8 cellular contexts compared by ENCODE assay signal in genomic region chr2:61670591-61671503, GRCh38.
DNase-seq lines count a peak whose midpoint lies in the region; ATAC-seq, FAIRE-seq and TF ChIP-seq lines count a peak whose summit lies in the region.

No MANE protein-coding gene starts in this region.

- H3K4me3 Mint-ChIP-seq in Calu3 (ENCODE audit: low read depth, unreplicated experiment) = peak overlapping the region; percentile 57
- H3K4me3 Mint-ChIP-seq in stimulated activated memory B cell treated with anti-CD40 and anti-IgM and Interleukin-4, amounts not matched to agents 10 μg/mL and 1 μg/mL and 100 μg/mL, for 72 hours = peak overlapping the region; percentile 77

- TF ChIP-seq CTCF in Calu3 (IDR thresholded peaks at IDR 0.05; ENCODE audit: unreplicated experiment) = no peak
- no peak for TF ChIP-seq CTCF in GM12878 (IDR thresholded peaks at IDR 0.05 in 2 of 3, conservative IDR thresholded peaks at IDR 0.05 in 1 of 3; ENCODE audit: control insufficient read depth in 2 of 3, extremely low read depth in 1 of 3, insufficient read depth in 1 of 3, low read depth in 3 of 3, low read length in 3 of 3)
- no peak for TF ChIP-seq CTCF in kidney (IDR thresholded peaks at IDR 0.05; ENCODE audit: borderline replicate concordance, extremely low read depth, insufficient read depth)

- H3K4me1 ChIP-seq in GM12878 (ENCODE audit: control insufficient read depth, insufficient read depth, low read length) (peaks cover 16% of the 10 kb centered on the region; the same call in 1 of the 2 replicates), kidney (ENCODE audit: control insufficient read depth in 1 of 2, insufficient read depth in 1 of 2, low read depth in 1 of 2, low read length in 2 of 2) (peaks cover 6 to 22% of the 10 kb centered on the region in 2 donors)

- H2AFZ ChIP-seq in GM12878 (ENCODE audit: control insufficient read depth, low read depth, low read length) = peak overlapping the region; percentile 94

- H3K9ac ChIP-seq in GM12878 (ENCODE audit: control insufficient read depth, insufficient read depth, low read length) = peak overlapping the region; percentile 48; the same call in 1 of the 2 replicates
- H3K9ac ChIP-seq in kidney (ENCODE audit: low read length in 2 of 2) = peak overlapping the region; percentile 39 to 68

- H3K4me3 ChIP-seq in GM12878 (peak overlapping the region; percentile 56), kidney (ENCODE audit: low read length in 2 of 2) (peak overlapping the region; percentile 54 to 57)

- no peak for DNase-seq in Calu3
- DNase-seq in LoVo (ENCODE audit: low spot score) = peak; percentile 73
- peak; percentile 46 for DNase-seq in GM12878 (ENCODE audit: low read depth, low spot score)
- no peak for DNase-seq in kidney
- no peak for DNase-seq in NCI-H187 (lab: John Stamatoyannopoulos, UW)
- no peak for DNase-seq in NCI-H1694 treated with DMSO at 0.1 percent for 48 hours (lab: John Stamatoyannopoulos, UW)

- peaks cover 7% of the 10 kb centered on the region for H3K36me3 Mint-ChIP-seq in Calu3 (ENCODE audit: insufficient read depth, unreplicated experiment)
- peaks cover 17% of the 10 kb centered on the region for H3K36me3 Mint-ChIP-seq in stimulated activated memory B cell treated with anti-CD40 and anti-IgM and Interleukin-4, amounts not matched to agents 10 μg/mL and 1 μg/mL and 100 μg/mL, for 72 hours

- H3K79me2 ChIP-seq in GM12878 (ENCODE audit: control insufficient read depth, insufficient read depth, low read length) = no peaks in the 10 kb centered on the region

- 19% methylated on average over 3 of the region's 3 CpGs for WGBS in GM12878 (ENCODE audit: insufficient coverage, insufficient replicate concordance, low lambda C conversion rate, missing lambda C conversion rate)

- in situ Hi-C loops in GM12878 (cut with MboI) = no loop called here

- H3K9me3 ChIP-seq in GM12878 (replicated peaks; ENCODE audit: control insufficient read depth, insufficient read depth, low read length) (peaks cover 7% of the 10 kb centered on the region; the same call in 2 of the 3 replicates), kidney (ENCODE audit: control insufficient read depth in 1 of 2, low read length in 2 of 2) (peaks cover 0 to 4% of the 10 kb centered on the region in 2 donors)

- H3K27ac ChIP-seq in GM12878 (ENCODE audit: control insufficient read depth, insufficient read depth) = peak overlapping the region; percentile 82
- H3K27ac ChIP-seq in kidney (ENCODE audit: low read depth in 2 of 2, low read length in 2 of 2) = peak overlapping the region; percentile 90 to 96

- H3K27me3 ChIP-seq in GM12878 (replicated peaks in 1 of 2; ENCODE audit: control insufficient read depth in 2 of 2, insufficient read depth in 2 of 2, low read length in 1 of 2) = no peaks in the 10 kb centered on the region

- H3K4me1 Mint-ChIP-seq in Calu3 (ENCODE audit: low read depth, unreplicated experiment) = peaks cover 45% of the 10 kb centered on the region
- peaks cover 20% of the 10 kb centered on the region for H3K4me1 Mint-ChIP-seq in stimulated activated memory B cell treated with anti-CD40 and anti-IgM and Interleukin-4, amounts not matched to agents 10 μg/mL and 1 μg/mL and 100 μg/mL, for 72 hours

- H3K27me3 Mint-ChIP-seq in Calu3 (ENCODE audit: unreplicated experiment) = no peaks in the 10 kb centered on the region
- no peaks in the 10 kb centered on the region for H3K27me3 Mint-ChIP-seq in stimulated activated memory B cell treated with anti-CD40 and anti-IgM and Interleukin-4, amounts not matched to agents 10 μg/mL and 1 μg/mL and 100 μg/mL, for 72 hours

- peak; percentile 96 for FAIRE-seq in GM12878 (lab: Jason Lieb, UNC)
- no peak for FAIRE-seq in kidney (lab: Jason Lieb, UNC)

- ATAC-seq in GM21367 (IDR thresholded peaks at IDR 0.05; ENCODE audit: unreplicated experiment) = peak; percentile 73
- ATAC-seq in GM12878 = peak; percentile 89
- ATAC-seq in stimulated activated memory B cell treated with anti-CD40 and anti-IgM and Interleukin-4, amounts not matched to agents 10 μg/mL and 1 μg/mL and 100 μg/mL, for 72 hours = peak; percentile 62

- no peak for TF ChIP-seq EP300 in GM12878 (IDR thresholded peaks at IDR 0.05; ENCODE audit: borderline replicate concordance in 1 of 2, control insufficient read depth in 1 of 2, low read depth in 2 of 2, low read length in 2 of 2)

- H3K36me3 ChIP-seq in GM12878 (ENCODE audit: control insufficient read depth in 2 of 2, insufficient read depth in 2 of 2, low read length in 1 of 2) = no peaks in the 10 kb centered on the region
- no peaks in the 10 kb centered on the region for H3K36me3 ChIP-seq in kidney (ENCODE audit: control insufficient read depth in 1 of 2, insufficient read depth in 2 of 2, low read length in 2 of 2)

- BruUV-seq in Calu3 (replicated peaks; lab: Mats Ljungman, UMichigan) (TSS peak; percentile 94), GM12878 (replicated peaks; lab: Mats Ljungman, UMichigan) (no TSS peak)

- CTCF ChIA-PET in Calu3 (lab: Charles Lee) (interaction anchor here (0.6 to 3.2 kb wide), 4 partner anchors 11 to 374 kb away, joined by 3 to 15 read pairs (median 4); no protein-coding TSS in a partner anchor), GM12878 (lab: Yijun Ruan, JAX) (interaction anchor here (0.6 to 3.9 kb wide), 11 partner anchors 12 to 472 kb away, joined by 3 to 46 read pairs (median 3); partner anchors contain the start of gene FAM161A)

- no peak for TF ChIP-seq POLR2A in GM12878 (IDR thresholded peaks at IDR 0.05; ENCODE audit: low read depth, low read length)

- POLR2A ChIA-PET in GM12878 (lab: Charles Lee) = interaction anchor here (0.5 to 1.6 kb wide), 7 partner anchors 10 to 971 kb away, joined by 3 to 5 read pairs (median 3); no protein-coding TSS in a partner anchor

- TF ChIP-seq RAD21 in GM12878 (IDR thresholded peaks at IDR 0.05; ENCODE audit: insufficient read depth, low read depth, low read length) = no peak

- SMC1A ChIA-PET in GM12878 (lab: Charles Lee; ENCODE audit: uncharacterized antibody, unreplicated experiment) = interaction anchor here (0.9 to 3.6 kb wide), 12 partner anchors 8 to 478 kb away, joined by 3 to 14 read pairs (median 4); no protein-coding TSS in a partner anchor

- peak overlapping the region; percentile 95 for H3K4me2 ChIP-seq in GM12878 (ENCODE audit: control insufficient read depth, insufficient read depth)

- peak overlapping the region; percentile 97 for H3K27ac Mint-ChIP-seq in Calu3 (ENCODE audit: unreplicated experiment)
- peak overlapping the region; percentile 88 for H3K27ac Mint-ChIP-seq in stimulated activated memory B cell treated with anti-CD40 and anti-IgM and Interleukin-4, amounts not matched to agents 10 μg/mL and 1 μg/mL and 100 μg/mL, for 72 hours

- peaks cover 11% of the 10 kb centered on the region for H3K9me3 Mint-ChIP-seq in Calu3 (ENCODE audit: low read depth, unreplicated experiment)
- peaks cover 17% of the 10 kb centered on the region for H3K9me3 Mint-ChIP-seq in stimulated activated memory B cell treated with anti-CD40 and anti-IgM and Interleukin-4, amounts not matched to agents 10 μg/mL and 1 μg/mL and 100 μg/mL, for 72 hours

- H4K20me1 ChIP-seq in GM12878 (ENCODE audit: control insufficient read depth, insufficient read depth) = no peaks in the 10 kb centered on the region

- RAD21 ChIA-PET in GM12878 (lab: Charles Lee; ENCODE audit: unreplicated experiment) = interaction anchor here (1.0 to 4.0 kb wide), 8 partner anchors 9 to 224 kb away, joined by 3 to 26 read pairs (median 4); partner anchors contain the start of genes FAM161A and XPO1

- intact Hi-C loops in Calu3 (cut with micrococcal nuclease; ENCODE audit: unreplicated experiment) (loop anchor here (1.0 to 10.0 kb wide), 3 partner anchors 11 to 124 kb away; no protein-coding TSS in a partner anchor), GM12878 (cut with micrococcal nuclease; ENCODE audit: unreplicated experiment) (loop anchor here (1.0 kb wide), 1 partner anchor 23 kb away; no protein-coding TSS in a partner anchor), kidney (cut with DNase I) (no loop called here)

TF ChIP-seq in GM12878, 131 proteins besides CTCF, POLR2A, EP300 and RAD21:
- TF ChIP-seq ETV6 (conservative IDR thresholded peaks at IDR 0.05 in 1 of 2, IDR thresholded peaks at IDR 0.05 in 1 of 2; ENCODE audit: borderline replicate concordance in 1 of 2, low read depth in 1 of 2) (no peak), POU2F2 (IDR thresholded peaks at IDR 0.05; ENCODE audit: borderline replicate concordance, low read depth, low read length) (peak; percentile 13; the same call in 1 of the 3 replicates), NFYA (IDR thresholded peaks at IDR 0.05; ENCODE audit: borderline replicate concordance, low read depth, low read length) (no peak), YY1 (IDR thresholded peaks at IDR 0.05; ENCODE audit: low read depth, low read length) (no peak), MLLT1 (IDR thresholded peaks at IDR 0.05) (0 out of 2 replicates have a peak, but pooled peaks have one; percentile 15), ASH2L (IDR thresholded peaks at IDR 0.05; ENCODE audit: borderline replicate concordance, low read depth) (0 out of 2 replicates have a peak, but pooled peaks have one; percentile 37), HDAC2 (IDR thresholded peaks at IDR 0.05) (no peak)

Comparison
In these comparisons a context has a peak if more than half of its experiments do, and no peak if none do; other contexts are left out.
1. DNase-seq: peak in LoVo (single experiment) and GM12878 (single experiment); none in Calu3 (single experiment), kidney (single experiment), NCI-H187 (0 of 2) and NCI-H1694 treated with DMSO at 0.1 percent for 48 hours (single experiment).
2. Peak in every context shown above with its lines, with median percentiles within 50 percentile points of each other: ATAC-seq.